ENCODE assay signal across 8 cellular contexts in the genomic region with DNA sequence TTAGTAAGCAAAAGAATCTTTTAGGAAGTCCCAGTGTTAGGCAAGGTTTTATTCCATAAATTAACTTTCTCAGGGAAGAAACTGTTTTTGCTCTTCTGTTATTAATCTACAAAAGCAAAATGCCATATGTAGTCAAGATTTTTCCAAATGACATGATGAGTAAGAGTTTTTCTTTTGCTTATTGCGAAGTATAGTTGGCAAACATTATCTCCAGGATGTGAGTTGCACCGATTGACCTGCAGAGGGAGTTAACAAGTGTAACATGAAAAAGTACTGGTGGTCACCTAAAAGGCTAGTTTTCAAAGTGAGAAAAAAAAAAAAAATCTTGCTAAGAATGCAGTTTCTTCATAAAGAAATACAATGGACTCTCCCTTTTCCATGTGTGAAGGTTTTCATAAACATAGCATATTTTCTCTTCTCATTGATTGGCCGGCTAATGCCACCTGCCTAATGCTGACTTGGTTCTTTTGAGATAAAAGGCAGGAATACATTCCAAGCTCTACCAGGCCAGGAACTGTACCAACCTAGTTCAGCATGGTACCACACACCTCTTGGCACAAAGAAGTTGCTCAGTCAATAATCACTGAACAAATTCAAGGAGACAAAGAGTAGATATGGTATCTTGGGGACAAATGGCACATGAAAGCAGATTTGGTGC.
DNase-seq lines count a peak whose midpoint lies in the region; ATAC-seq, FAIRE-seq and TF ChIP-seq lines count a peak whose summit lies in the region.

No MANE protein-coding gene starts in this region.

- H3K4me1 ChIP-seq in breast epithelium (no peaks in the 10 kb centered on the region), left lung (no peaks in the 10 kb centered on the region)

- in situ Hi-C loops in GM13977 (cut with MboI; ENCODE audit: low pct_unique_long_range_greater_than_20kb, low sequenced_read_pairs, unreplicated experiment) = no loop called here

- H3K27ac ChIP-seq in breast epithelium = no peak overlapping the region
- peak overlapping the region; percentile 14 to 46 for H3K27ac ChIP-seq in left lung

- H3K27me3 ChIP-seq in breast epithelium (no peaks in the 10 kb centered on the region), left lung (no peaks in the 10 kb centered on the region)

- H3K36me3 ChIP-seq in breast epithelium = no peaks in the 10 kb centered on the region
- H3K36me3 ChIP-seq in left lung = no peaks in the 10 kb centered on the region

- TF ChIP-seq POLR2A in breast epithelium (IDR thresholded peaks at IDR 0.05) = no peak

- no peak overlapping the region for H3K4me3 ChIP-seq in breast epithelium
- no peak overlapping the region for H3K4me3 ChIP-seq in left lung

- ATAC-seq in left lung (peak; percentile 80), GM21529 (IDR thresholded peaks at IDR 0.05; ENCODE audit: unreplicated experiment) (no peak), GM19023 (IDR thresholded peaks at IDR 0.05; ENCODE audit: unreplicated experiment) (no peak)

- intact Hi-C loops in breast epithelium (cut with DNase I; ENCODE audit: low total_unique reads) (loop anchor here (10.0 kb wide), 1 partner anchor 724 kb away; no protein-coding TSS in a partner anchor), left lung (cut with DNase I) (no loop called here)

- peak; percentile 91 for FAIRE-seq in A204.1 (lab: Jason Lieb, UNC)

- DNase-seq in GM13977 (ENCODE audit: low spot score) = peak; percentile 45
- DNase-seq in NCI-H226 = peak; percentile 60
- DNase-seq in breast epithelium (ENCODE audit: low spot score in 2 of 2) = peak in 1 of 2 donors; percentile 38
- DNase-seq in left lung = no peak
- no peak for DNase-seq in cortex of kidney (lab: John Stamatoyannopoulos, UW)

- H3K9me3 ChIP-seq in breast epithelium (no peaks in the 10 kb centered on the region), left lung (no peaks in the 10 kb centered on the region)

- peak; percentile 48 for TF ChIP-seq CTCF in GM13977 (IDR thresholded peaks at IDR 0.05; ENCODE audit: extremely low read depth, insufficient read depth, missing control alignments)
- TF ChIP-seq CTCF in breast epithelium (IDR thresholded peaks at IDR 0.05) = peak; percentile 48 to 72 (median 69)
- TF ChIP-seq CTCF in left lung (IDR thresholded peaks at IDR 0.05) = peak; percentile 44 to 55

Comparison
In these comparisons a context has a peak if more than half of its experiments do, and no peak if none do; other contexts are left out.
1. DNase-seq: peak in GM13977 (single experiment) and NCI-H226 (single experiment); none in left lung (0 of 2) and cortex of kidney (single experiment).
2. H3K27ac ChIP-seq: peak in left lung (2 of 2); none in breast epithelium (0 of 2).
3. Peak in every context shown above with its lines, with median percentiles within 50 percentile points of each other: CTCF ChIP-seq.